In the genomic region with DNA sequence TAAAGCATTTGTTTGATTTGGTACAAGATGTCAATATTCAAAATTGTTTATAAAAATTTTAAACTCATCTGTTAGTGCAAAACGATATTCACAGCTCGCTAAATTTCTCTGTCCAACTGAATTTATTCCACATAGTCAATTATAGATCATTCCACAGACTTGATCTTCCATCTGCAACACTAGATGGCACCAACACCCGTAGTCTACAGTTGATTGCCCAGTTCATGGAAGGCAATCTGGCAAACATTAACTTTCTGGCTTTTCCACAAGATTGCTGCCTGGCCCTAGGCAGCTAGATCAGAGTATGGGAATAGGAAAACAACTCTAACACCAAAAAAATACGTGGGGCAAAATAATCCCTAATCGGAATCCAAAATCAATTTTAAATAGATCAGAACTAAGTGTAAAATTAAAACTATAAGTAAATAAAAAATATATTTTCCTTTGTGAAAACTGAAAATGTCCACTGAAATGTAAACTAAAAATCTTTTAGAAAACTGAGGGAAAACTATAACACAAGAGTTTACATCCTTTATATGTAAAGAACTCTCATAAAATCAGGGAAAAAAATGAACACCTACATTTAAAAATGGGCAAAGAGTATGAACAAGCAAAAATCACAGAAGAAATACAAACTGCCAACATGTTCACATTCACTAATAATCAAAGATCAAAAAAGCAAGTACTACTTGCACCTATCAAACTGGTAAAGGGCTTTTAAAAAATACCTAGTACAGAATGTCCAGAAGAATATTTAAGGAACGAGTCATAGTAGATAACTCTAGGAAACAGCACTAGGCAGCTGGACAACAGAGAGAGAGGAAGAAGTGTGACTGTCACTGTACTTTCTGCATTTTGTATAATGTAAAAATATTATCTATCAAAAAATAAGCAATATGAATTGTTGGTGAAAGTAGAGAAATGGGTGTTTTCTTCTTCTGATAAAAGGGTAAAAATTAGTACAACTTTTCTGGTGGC, we compare ENCODE assay signal across 8 cellular contexts. TPM values are rescaled to one million over a fixed set of nuclear protein-coding genes. Genes with fewer than 3 reads are reported as not detected.
DNase-seq lines count a peak whose midpoint lies in the region; ATAC-seq and TF ChIP-seq lines count a peak whose summit lies in the region.

No MANE protein-coding gene starts in this region.

- H3K36me3 Mint-ChIP-seq in naive thymus-derived CD4-positive, alpha-beta T cell, result peaks cover 0 to 26% (median 13%) of the 10 kb centered on the region in 5 donors

- peak overlapping the region; percentile 88 for H3K27ac ChIP-seq in VCaP
- H3K27ac ChIP-seq in naive thymus-derived CD4-positive, alpha-beta T cell (ENCODE audit: low read depth, low read length), result no peak overlapping the region
- H3K27ac ChIP-seq in uterus, result peak overlapping the region in 1 of 2 donors; percentile 38

- H3K4me1 Mint-ChIP-seq in naive thymus-derived CD4-positive, alpha-beta T cell, result peaks cover 19 to 66% (median 41%) of the 10 kb centered on the region in 7 donors

- H3K36me3 ChIP-seq in naive thymus-derived CD4-positive, alpha-beta T cell (ENCODE audit: control insufficient read depth in 2 of 3, insufficient read depth in 3 of 3, low read length in 3 of 3), result no peaks in the 10 kb centered on the region
- H3K36me3 ChIP-seq in uterus, result no peaks in the 10 kb centered on the region

- no peaks in the 10 kb centered on the region for H3K27me3 ChIP-seq in naive thymus-derived CD4-positive, alpha-beta T cell (ENCODE audit: control insufficient read depth in 2 of 2, insufficient read depth in 2 of 2, low read length in 2 of 2)
- H3K27me3 ChIP-seq in uterus, result no peaks in the 10 kb centered on the region

- POLR2A ChIA-PET in naive thymus-derived CD4-positive, alpha-beta T cell (lab: Charles Lee), result no interaction called here

- no peak overlapping the region for H3K4me3 Mint-ChIP-seq in naive thymus-derived CD4-positive, alpha-beta T cell

- ATAC-seq in naive thymus-derived CD4-positive, alpha-beta T cell, result peak; percentile 60
- no peak for ATAC-seq in GM21360 (IDR thresholded peaks at IDR 0.05; ENCODE audit: unreplicated experiment)

- peak; percentile 55 for TF ChIP-seq CTCF in NB4 (IDR thresholded peaks at IDR 0.05; ENCODE audit: low read depth, low read length)
- peak; percentile 83 for TF ChIP-seq CTCF in VCaP (conservative IDR thresholded peaks at IDR 0.05)
- peak; percentile 87 for TF ChIP-seq CTCF in epithelial cell of proximal tubule (conservative IDR thresholded peaks at IDR 0.05; ENCODE audit: low read depth, low read length)
- peak; percentile 49 to 60 (median 56) for TF ChIP-seq CTCF in uterus (IDR thresholded peaks at IDR 0.05)

- H3K9me3 ChIP-seq in naive thymus-derived CD4-positive, alpha-beta T cell (ENCODE audit: control insufficient read depth in 2 of 3, low read length in 3 of 3), result no peaks in the 10 kb centered on the region
- H3K9me3 ChIP-seq in uterus, result no peaks in the 10 kb centered on the region

- intact Hi-C loops in naive thymus-derived CD4-positive, alpha-beta T cell (cut with micrococcal nuclease), result loop anchor here (1.0 to 5.0 kb wide), 15 partner anchors 11 to 908 kb away; a partner anchor contains a TSS
- intact Hi-C loops in uterus (cut with DNase I; ENCODE audit: low total_unique reads), result no loop called here

- H3K4me1 ChIP-seq in naive thymus-derived CD4-positive, alpha-beta T cell (ENCODE audit: control insufficient read depth in 2 of 2, insufficient read depth in 2 of 2, low read length in 2 of 2), result peaks cover 9 to 10% of the 10 kb centered on the region in 2 donors
- peaks cover 4 to 17% of the 10 kb centered on the region in 2 donors for H3K4me1 ChIP-seq in uterus

- TF ChIP-seq POLR2A in NB4 (IDR thresholded peaks at IDR 0.05; ENCODE audit: extremely low read depth, insufficient read length) (no peak), uterus (IDR thresholded peaks at IDR 0.05) (no peak)

- CTCF ChIA-PET in naive thymus-derived CD4-positive, alpha-beta T cell (lab: Charles Lee), result interaction anchor here (0.6 to 10.7 kb wide), 10 partner anchors 10 to 163 kb away, joined by 3 to 83 read pairs (median 6); no protein-coding TSS in a partner anchor

- peak overlapping the region in 3 of 9 donors; percentile 0 to 47 (median 14) for H3K27ac Mint-ChIP-seq in naive thymus-derived CD4-positive, alpha-beta T cell

- peaks cover 0 to 15% (median 2%) of the 10 kb centered on the region in 11 donors for H3K9me3 Mint-ChIP-seq in naive thymus-derived CD4-positive, alpha-beta T cell

- no peak overlapping the region for H3K4me3 ChIP-seq in NB4 (ENCODE audit: low read depth, low read length)
- no peak overlapping the region for H3K4me3 ChIP-seq in epithelial cell of proximal tubule (ENCODE audit: low read depth, low read length)
- no peak overlapping the region for H3K4me3 ChIP-seq in naive thymus-derived CD4-positive, alpha-beta T cell (ENCODE audit: low read length)
- H3K4me3 ChIP-seq in uterus, result no peak overlapping the region

- DNase-seq in A172 (ENCODE audit: low spot score), result peak; percentile 63
- DNase-seq in EL, result peak; percentile 79
- peak; percentile 77 for DNase-seq in NB4 (ENCODE audit: low read depth)
- peak; percentile 73 for DNase-seq in epithelial cell of proximal tubule (ENCODE audit: low read depth)
- peak in 7 of 9 donors; percentile 13 to 56 (median 41) for DNase-seq in naive thymus-derived CD4-positive, alpha-beta T cell
- peak in 1 of 2 donors; percentile 46 for DNase-seq in uterus

- H3K27me3 Mint-ChIP-seq in naive thymus-derived CD4-positive, alpha-beta T cell, result no peaks in the 10 kb centered on the region

RNA-seq across cellular contexts. Expression of a gene that starts 35.0 kb away (rescaled TPM):
- total RNA-seq in A172 (2014; rRNA removed; shearing (Covaris generic)), result 256 and 361 TPM in 2 replicates
- 322 and 384 TPM in 2 replicates for total RNA-seq in epithelial cell of proximal tubule
- total RNA-seq in naive thymus-derived CD4-positive, alpha-beta T cell, result 100 to 1,000 TPM in 1 of 5 experiments, 10 to 100 TPM in 4; 59.6 to 100 (median 65.1) TPM
- 100 to 1,000 TPM in 1 of 2 donors, 10 to 100 TPM in 1; 61.2 to 126 TPM for polyA plus RNA-seq in naive thymus-derived CD4-positive, alpha-beta T cell
- 100 to 1,000 TPM; 119 to 205 (median 154) TPM for total RNA-seq in uterus
